ENCODE assay signal across 1 cellular context in the genomic region with DNA sequence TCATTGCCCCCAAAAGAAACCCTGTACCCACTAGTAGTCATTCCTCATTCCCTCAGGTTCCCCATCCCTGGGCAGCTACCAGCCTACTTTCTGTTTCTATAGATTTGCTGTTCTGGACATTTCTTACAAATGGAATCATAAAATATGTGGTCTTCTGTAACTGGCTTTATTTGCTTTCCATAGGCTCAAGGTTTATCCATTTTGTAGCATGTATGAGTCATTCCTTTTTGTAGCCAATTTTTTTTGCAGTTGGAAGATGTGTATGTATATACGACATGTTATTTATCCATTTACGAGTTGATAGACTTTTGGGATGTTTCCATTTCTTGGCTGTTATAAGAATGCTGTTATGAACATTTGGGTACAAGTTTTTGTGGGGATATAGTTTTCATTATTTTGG.
TF ChIP-seq lines count a peak whose summit lies in the region.

No MANE protein-coding gene starts in this region.

TF ChIP-seq in IMR-90, 13 proteins besides CTCF, POLR2A, EP300 and RAD21 (continued from another document):
- no peak for TF ChIP-seq SMC3 (IDR thresholded peaks at IDR 0.05; ENCODE audit: low read depth, low read length)
- no peak for TF ChIP-seq CHD1 (IDR thresholded peaks at IDR 0.05; ENCODE audit: low read depth, low read length)
- no peak for TF ChIP-seq FOS (IDR thresholded peaks at IDR 0.05; ENCODE audit: low read depth, low read length)
- TF ChIP-seq, protein P1, sequence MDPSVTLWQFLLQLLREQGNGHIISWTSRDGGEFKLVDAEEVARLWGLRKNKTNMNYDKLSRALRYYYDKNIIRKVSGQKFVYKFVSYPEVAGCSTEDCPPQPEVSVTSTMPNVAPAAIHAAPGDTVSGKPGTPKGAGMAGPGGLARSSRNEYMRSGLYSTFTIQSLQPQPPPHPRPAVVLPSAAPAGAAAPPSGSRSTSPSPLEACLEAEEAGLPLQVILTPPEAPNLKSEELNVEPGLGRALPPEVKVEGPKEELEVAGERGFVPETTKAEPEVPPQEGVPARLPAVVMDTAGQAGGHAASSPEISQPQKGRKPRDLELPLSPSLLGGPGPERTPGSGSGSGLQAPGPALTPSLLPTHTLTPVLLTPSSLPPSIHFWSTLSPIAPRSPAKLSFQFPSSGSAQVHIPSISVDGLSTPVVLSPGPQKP (IDR thresholded peaks at IDR 0.05; ENCODE audit: borderline replicate concordance, low read depth, low read length) = no peak
- no peak for TF ChIP-seq MAFK (IDR thresholded peaks at IDR 0.05; ENCODE audit: low read depth, low read length)
